8 cellular contexts compared by ENCODE assay signal in the genomic region with DNA sequence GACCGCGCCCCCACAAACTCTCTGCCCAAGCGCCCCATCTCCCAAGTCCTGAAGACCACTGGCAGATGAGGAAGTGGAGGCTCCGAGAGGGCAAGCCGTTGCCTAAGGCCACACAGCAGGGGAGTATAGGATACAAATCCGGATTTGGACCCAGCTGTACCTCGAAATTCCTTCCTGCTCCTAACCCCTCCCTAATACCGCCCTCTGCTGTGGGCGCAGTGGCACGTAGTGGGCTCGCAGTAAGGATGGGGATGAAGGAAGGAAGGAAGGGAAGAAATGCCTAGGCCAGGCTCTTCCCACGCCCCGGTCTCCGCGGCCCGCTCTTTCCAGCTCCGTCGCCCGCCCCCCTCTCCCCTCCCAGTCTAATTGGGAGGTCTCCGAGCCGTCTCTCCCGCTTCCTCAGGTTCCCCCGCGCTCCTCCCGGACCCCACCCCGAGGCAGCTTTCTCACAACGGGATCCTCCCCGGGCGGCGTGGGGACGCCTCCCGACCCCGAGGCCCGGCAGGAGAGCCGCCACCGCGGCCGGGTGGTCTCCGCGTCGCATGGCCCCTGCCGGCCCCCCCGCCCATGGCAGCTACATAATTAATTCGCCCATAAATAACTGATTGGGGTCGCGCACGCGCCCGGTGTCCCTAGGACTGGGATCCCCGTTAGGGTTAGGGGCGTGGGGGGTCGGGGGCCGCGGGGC.
DNase-seq lines count a peak whose midpoint lies in the region; ATAC-seq and TF ChIP-seq lines count a peak whose summit lies in the region.

No MANE protein-coding gene starts in this region.

- H4K20me1 ChIP-seq in PC-9 (ENCODE audit: insufficient read depth): no peaks in the 10 kb centered on the region

- no peak overlapping the region for H3K4me3 ChIP-seq in CD4-positive, CD25-positive, alpha-beta regulatory T cell (ENCODE audit: low read depth, low read length)
- H3K4me3 ChIP-seq in PC-9: peak overlapping the region; percentile 88

- no peak for DNase-seq in CD4-positive, CD25-positive, alpha-beta regulatory T cell
- DNase-seq in PC-9 (peak in 1 of 2 experiments; percentile 36), epithelial cell of prostate (ENCODE audit: low read depth, low spot score) (no peak), NCI-H187 treated with DMSO at 0.1 percent for 48 hours (lab: John Stamatoyannopoulos, UW) (no peak), KG1 (lab: John Stamatoyannopoulos, UW) (no peak)
- DNase-seq in natural killer cell treated with Interleukin-12 subunit alpha and Interleukin-12 subunit beta and Interleukin-15 and Interleukin-18, amount 100 ng/mL, for 72 hours (ENCODE audit: low spot score): no peak

- H3K9me3 Mint-ChIP-seq in CD4-positive, CD25-positive, alpha-beta regulatory T cell: peaks cover 0 to 2% (median 0%) of the 10 kb centered on the region in 7 donors
- H3K9me3 Mint-ChIP-seq in natural killer cell treated with Interleukin-12 subunit alpha and Interleukin-12 subunit beta and Interleukin-15 and Interleukin-18, amount 100 ng/mL, for 72 hours: no peaks in the 10 kb centered on the region

- peak overlapping the region; percentile 44 to 88 (median 73) for H3K4me3 Mint-ChIP-seq in CD4-positive, CD25-positive, alpha-beta regulatory T cell
- peak overlapping the region; percentile 50 for H3K4me3 Mint-ChIP-seq in natural killer cell treated with Interleukin-12 subunit alpha and Interleukin-12 subunit beta and Interleukin-15 and Interleukin-18, amount 100 ng/mL, for 72 hours

- CTCF ChIA-PET in PC-9 (lab: Charles Lee): interaction anchor here (0.5 to 1.5 kb wide), 7 partner anchors 12 to 443 kb away, joined by 3 to 8 read pairs (median 5); no protein-coding TSS in a partner anchor

- POLR2A ChIA-PET in PC-9 (lab: Charles Lee; ENCODE audit: unreplicated experiment): interaction anchor here (0.6 to 1.1 kb wide), 3 partner anchors 22 to 304 kb away, joined by 3 to 17 read pairs (median 17); partner anchors contain the start of gene IER5L

- peak overlapping the region; percentile 80 for H2AFZ ChIP-seq in PC-9

- 0 out of 2 replicates have a peak, but pooled peaks have one; percentile 15 for TF ChIP-seq CTCF in PC-9 (conservative IDR thresholded peaks at IDR 0.05)

- no peaks in the 10 kb centered on the region for H3K36me3 ChIP-seq in CD4-positive, CD25-positive, alpha-beta regulatory T cell (ENCODE audit: control insufficient read depth, insufficient read depth, low read length)
- H3K36me3 ChIP-seq in PC-9 (ENCODE audit: low read depth): no peaks in the 10 kb centered on the region

- H3K4me2 ChIP-seq in PC-9: peak overlapping the region; percentile 87

- BruUV-seq in PC-9 (replicated peaks; lab: Mats Ljungman, UMichigan): TSS peak; percentile 34

- H3K27me3 Mint-ChIP-seq in CD4-positive, CD25-positive, alpha-beta regulatory T cell: peaks cover 14% of the 10 kb centered on the region
- H3K27me3 Mint-ChIP-seq in natural killer cell treated with Interleukin-12 subunit alpha and Interleukin-12 subunit beta and Interleukin-15 and Interleukin-18, amount 100 ng/mL, for 72 hours: peaks cover 0 to 7% of the 10 kb centered on the region in 2 donors

- ATAC-seq in CD4-positive, CD25-positive, alpha-beta regulatory T cell (ENCODE audit: low read depth in 2 of 2): no peak
- ATAC-seq in natural killer cell treated with Interleukin-12 subunit alpha and Interleukin-12 subunit beta and Interleukin-15 and Interleukin-18, amount 100 ng/mL, for 72 hours: no peak
- ATAC-seq in HG03280 (IDR thresholded peaks at IDR 0.05; ENCODE audit: unreplicated experiment) (no peak), GM18498 (IDR thresholded peaks at IDR 0.05; ENCODE audit: unreplicated experiment) (no peak)

- H3K9me3 ChIP-seq in CD4-positive, CD25-positive, alpha-beta regulatory T cell (ENCODE audit: control insufficient read depth in 2 of 2, low read length in 2 of 2): no peaks in the 10 kb centered on the region
- H3K9me3 ChIP-seq in PC-9 (ENCODE audit: insufficient read depth, low read depth): no peaks in the 10 kb centered on the region

- peaks cover 61% of the 10 kb centered on the region for H3F3A ChIP-seq in PC-9 (ENCODE audit: insufficient read depth, low read depth)

- peaks cover 10% of the 10 kb centered on the region for H3K79me2 ChIP-seq in PC-9 (ENCODE audit: low read depth)

- no peak overlapping the region for H3K27ac ChIP-seq in CD4-positive, CD25-positive, alpha-beta regulatory T cell (ENCODE audit: insufficient read depth, low read length, poor library complexity, severe bottlenecking)
- H3K27ac ChIP-seq in PC-9 (peak overlapping the region; percentile 99), epithelial cell of prostate (peak overlapping the region; percentile 100)

- intact Hi-C loops in PC-9 (cut with micrococcal nuclease; ENCODE audit: unreplicated experiment): loop anchor here (1.0 to 10.0 kb wide), 9 partner anchors 21 to 457 kb away; partner anchors contain the start of genes PTGES and SH3GLB2

- H3K27me3 ChIP-seq in CD4-positive, CD25-positive, alpha-beta regulatory T cell (ENCODE audit: control insufficient read depth, insufficient read depth, low read length): peaks cover 3% of the 10 kb centered on the region
- no peaks in the 10 kb centered on the region for H3K27me3 ChIP-seq in PC-9 (ENCODE audit: insufficient read depth, low read depth)

- H3K4me1 Mint-ChIP-seq in CD4-positive, CD25-positive, alpha-beta regulatory T cell: peaks cover 0 to 33% (median 13%) of the 10 kb centered on the region in 4 donors
- H3K4me1 Mint-ChIP-seq in natural killer cell treated with Interleukin-12 subunit alpha and Interleukin-12 subunit beta and Interleukin-15 and Interleukin-18, amount 100 ng/mL, for 72 hours (ENCODE audit: low read depth in 2 of 2): peaks cover 3% of the 10 kb centered on the region in 2 donors

- no peaks in the 10 kb centered on the region for H3K9me2 ChIP-seq in PC-9 (ENCODE audit: insufficient read depth)

- H3K4me1 ChIP-seq in CD4-positive, CD25-positive, alpha-beta regulatory T cell (ENCODE audit: control insufficient read depth, insufficient read depth, low read length, poor library complexity, severe bottlenecking): peaks cover 33% of the 10 kb centered on the region
- H3K4me1 ChIP-seq in PC-9 (replicated peaks; ENCODE audit: insufficient read depth): peaks cover 77% of the 10 kb centered on the region

- no peaks in the 10 kb centered on the region for H3K36me3 Mint-ChIP-seq in CD4-positive, CD25-positive, alpha-beta regulatory T cell
- H3K36me3 Mint-ChIP-seq in natural killer cell treated with Interleukin-12 subunit alpha and Interleukin-12 subunit beta and Interleukin-15 and Interleukin-18, amount 100 ng/mL, for 72 hours: no peaks in the 10 kb centered on the region

- H3K27ac Mint-ChIP-seq in CD4-positive, CD25-positive, alpha-beta regulatory T cell: no peak overlapping the region
- H3K27ac Mint-ChIP-seq in natural killer cell treated with Interleukin-12 subunit alpha and Interleukin-12 subunit beta and Interleukin-15 and Interleukin-18, amount 100 ng/mL, for 72 hours: peak overlapping the region in 1 of 2 donors; percentile 65
